10 cellular contexts compared by ENCODE assay signal in the genomic region with DNA sequence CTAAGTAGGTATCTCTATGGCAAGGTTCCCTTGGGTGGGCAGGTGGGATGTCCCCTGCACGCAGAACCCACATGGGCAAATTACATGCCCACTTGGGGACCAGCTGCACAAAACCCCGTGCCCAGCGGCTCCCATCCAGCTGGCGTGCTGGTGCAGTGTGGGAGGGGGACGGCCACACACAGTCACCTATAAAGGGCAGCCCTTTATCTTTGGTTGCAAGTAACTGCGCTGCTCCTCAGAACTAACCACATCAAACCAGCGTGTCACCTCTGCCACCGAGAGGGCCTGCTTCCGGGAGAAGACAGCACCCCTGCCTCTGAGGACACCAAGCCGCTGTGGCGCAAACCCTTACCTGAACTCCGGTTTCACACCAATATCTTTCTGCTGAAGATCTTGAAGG. TPM values are rescaled to one million over a fixed set of nuclear protein-coding genes. Genes with fewer than 3 reads are reported as not detected.
DNase-seq lines count a peak whose midpoint lies in the region; TF ChIP-seq lines count a peak whose summit lies in the region.
"Had no signal": no experiment of that assay in that cellular context is flagged by ENCODE, and none has a peak within 500 bp of the region (broad histone marks: within the 10 kb centered on the region; RNA-seq: fewer than 3 reads in every experiment).

No MANE protein-coding gene starts in this region.

- no peak overlapping the region for H3K4me3 ChIP-seq in thymus (ENCODE audit: low read length)
- H3K4me3 ChIP-seq: GM23338 had no signal

- no peak for TF ChIP-seq CTCF in CD14-positive monocyte (IDR thresholded peaks at IDR 0.05)

- no peaks in the 10 kb centered on the region for H3K4me1 Mint-ChIP-seq in CD14-positive monocyte
- H3K4me1 Mint-ChIP-seq: GM23338 had no signal

- peaks cover 23% of the 10 kb centered on the region for H3K4me1 ChIP-seq in thymus (ENCODE audit: control insufficient read depth, insufficient read depth, low read length)

- no peaks in the 10 kb centered on the region for H3K9me3 Mint-ChIP-seq in CD14-positive monocyte
- H3K9me3 Mint-ChIP-seq: GM23338 had no signal

- H3K27ac ChIP-seq in thymus (ENCODE audit: low read depth): peak overlapping the region; percentile 57
- H3K27ac ChIP-seq: neutrophil had no signal

- peaks cover 0 to 3% (median 0%) of the 10 kb centered on the region in 3 donors for H3K27me3 Mint-ChIP-seq in CD14-positive monocyte (ENCODE audit: low read depth in 3 of 3)

- H3K27me3 ChIP-seq in thymus (ENCODE audit: control insufficient read depth, insufficient read depth): no peaks in the 10 kb centered on the region
- H3K27me3 ChIP-seq: neutrophil had no signal

- 11% methylated on average over 12 of the region's 12 CpGs for WGBS in thymus

- peaks cover 79 to 87% of the 10 kb centered on the region in 2 donors for H3K36me3 Mint-ChIP-seq in CD14-positive monocyte

- no peak overlapping the region for H3K27ac Mint-ChIP-seq in CD14-positive monocyte
- H3K27ac Mint-ChIP-seq: GM23338 had no signal

- H3K4me3 Mint-ChIP-seq in CD14-positive monocyte: no peak overlapping the region
- H3K4me3 Mint-ChIP-seq: GM23338 had no signal

- H3K36me3 ChIP-seq in thymus (ENCODE audit: control insufficient read depth, insufficient read depth): peaks cover 43% of the 10 kb centered on the region

- peak; percentile 9 to 49 for DNase-seq in activated CD4-positive, alpha-beta T cell treated with anti-CD3 and anti-CD28 coated beads, Interleukin-2, amount 50 U/mL, for 24 hours (ENCODE audit: low read depth in 1 of 2, low spot score in 1 of 2)
- peak; percentile 60 for DNase-seq in activated naive CD4-positive, alpha-beta T cell treated with Interleukin-2 at 50 U/mL for 16 hours
- peak; percentile 15 to 34 for DNase-seq in stimulated activated CD4-positive, alpha-beta T cell treated with anti-CD3 and anti-CD28 coated beads, Interleukin-1b, Interleukin-23, amount 100 ng/mL, for 4 hours (ENCODE audit: low read depth in 2 of 2)
- no peak for DNase-seq in NCI-H1930 (lab: John Stamatoyannopoulos, UW)
- no peak for DNase-seq in CD14-positive monocyte (ENCODE audit: low spot score)
- no peak for DNase-seq in germinal center (ENCODE audit: low spot score)
- DNase-seq: NCI-H774 had no signal

- H3K9me3 ChIP-seq in thymus (ENCODE audit: control insufficient read depth): no peaks in the 10 kb centered on the region
- H3K9me3 ChIP-seq: neutrophil had no signal

- intact Hi-C loops in CD14-positive monocyte (cut with micrococcal nuclease): no loop called here

RNA-seq across cellular contexts. Expression of gene ANKRD27, which starts 32.2 kb away (rescaled TPM):
- 19.1 TPM for polyA plus RNA-seq in thymus
- polyA plus RNA-seq in CD14-positive monocyte: 10 to 100 TPM in 1 of 2 donors, 1 to 10 TPM in 1; 8.7 to 14.5 TPM

RNA-seq across cellular contexts. Expression of gene RGS9BP, which starts 32.9 kb away (rescaled TPM):
- polyA plus RNA-seq in thymus (0.11 TPM), CD14-positive monocyte (not detected)
- polyA plus RNA-seq: GM23338 had no signal

RNA-seq across cellular contexts. Expression of gene NUDT19, which starts 48.9 kb away (rescaled TPM):
- polyA plus RNA-seq in thymus: 11.1 TPM
- polyA plus RNA-seq in CD14-positive monocyte: 1 to 10 TPM; 3.8 to 4.6 TPM

Comparison
In these comparisons a context has a peak if more than half of its experiments do, and no peak if none do; other contexts are left out.
1. DNase-seq: peak in activated CD4-positive, alpha-beta T cell treated with anti-CD3 and anti-CD28 coated beads, Interleukin-2, amount 50 U/mL, for 24 hours (2 of 2), activated naive CD4-positive, alpha-beta T cell treated with Interleukin-2 at 50 U/mL for 16 hours (single experiment) and stimulated activated CD4-positive, alpha-beta T cell treated with anti-CD3 and anti-CD28 coated beads, Interleukin-1b, Interleukin-23, amount 100 ng/mL, for 4 hours (2 of 2); none in NCI-H1930 (0 of 2), CD14-positive monocyte (single experiment) and germinal center (single experiment).